Comparison of ENCODE assay signal across 15 cellular contexts in genomic region chr21:36210779-36211659, GRCh38. TPM values are rescaled to one million over a fixed set of nuclear protein-coding genes. Genes with fewer than 3 reads are reported as not detected.
DNase-seq lines count a peak whose midpoint lies in the region; ATAC-seq and TF ChIP-seq lines count a peak whose summit lies in the region.
"Had no signal": no experiment of that assay in that cellular context is flagged by ENCODE, and none has a peak within 500 bp of the region (broad histone marks: within the 10 kb centered on the region; RNA-seq: fewer than 3 reads in every experiment).

No MANE protein-coding gene starts in this region.

- H3K9me3 ChIP-seq in mammary epithelial cell (replicated peaks; ENCODE audit: insufficient read depth, low read length), result no peaks in the 10 kb centered on the region
- H3K9me3 ChIP-seq in T-helper 17 cell (ENCODE audit: control insufficient read depth, low read length, poor library complexity, severe bottlenecking), result no peaks in the 10 kb centered on the region
- H3K9me3 ChIP-seq: neutrophil, right lobe of liver, tibial artery had no signal

- H3K4me1 ChIP-seq in mammary epithelial cell (ENCODE audit: insufficient read depth, low read length), result peaks cover 42% of the 10 kb centered on the region
- H3K4me1 ChIP-seq: tibial artery had no signal

- no peaks in the 10 kb centered on the region for H3K36me3 ChIP-seq in mammary epithelial cell (ENCODE audit: insufficient read depth, low read length)

- dilution Hi-C loops in mammary epithelial cell (cut with HindIII; ENCODE audit: low sequenced_read_pairs), result loop anchor here (10.0 kb wide), 2 partner anchors 46 to 554 kb away; no protein-coding TSS in a partner anchor

- no peaks in the 10 kb centered on the region for H3K9me3 Mint-ChIP-seq in MCF 10A (ENCODE audit: unreplicated experiment)

- H3K4me3 ChIP-seq in mammary epithelial cell (replicated peaks in 1 of 3; ENCODE audit: insufficient read depth in 1 of 3, low read depth in 2 of 3, low read length in 3 of 3), result no peak overlapping the region
- H3K4me3 ChIP-seq: right lobe of liver, SK-N-MC, tibial artery had no signal

- in situ Hi-C loops in mammary epithelial cell (cut with MboI; ENCODE audit: low sequenced_read_pairs in 2 of 2), result loop anchor here (5.0 to 10.0 kb wide), 3 partner anchors 59 to 121 kb away; no protein-coding TSS in a partner anchor

- intact Hi-C loops in MCF 10A (cut with micrococcal nuclease) (loop anchor here (1.0 kb wide), 2 partner anchors 70 to 120 kb away; no protein-coding TSS in a partner anchor), mammary epithelial cell (cut with micrococcal nuclease) (no loop called here), left cardiac atrium (cut with DNase I) (no loop called here)

- H3K79me2 ChIP-seq in mammary epithelial cell (ENCODE audit: insufficient read depth, low read length), result no peaks in the 10 kb centered on the region

- no peak overlapping the region for H3K9ac ChIP-seq in mammary epithelial cell (ENCODE audit: insufficient read depth, low read length)

- POLR2A ChIA-PET in MCF 10A (lab: Yijun Ruan, JAX), result interaction anchor here (0.5 to 2.1 kb wide), 8 partner anchors 55 to 122 kb away, joined by 3 to 21 read pairs (median 7); partner anchors contain the start of genes DOP1B and MORC3

- no peaks in the 10 kb centered on the region for H3K27me3 ChIP-seq in mammary epithelial cell (ENCODE audit: insufficient read depth, low read length)
- H3K27me3 ChIP-seq: neutrophil, right lobe of liver, tibial artery had no signal

- H3K36me3 Mint-ChIP-seq in MCF 10A (ENCODE audit: insufficient read depth, unreplicated experiment), result peaks cover 6% of the 10 kb centered on the region
- peaks cover 8% of the 10 kb centered on the region for H3K36me3 Mint-ChIP-seq in T-helper 17 cell (ENCODE audit: low read depth)

- H3K27ac Mint-ChIP-seq in MCF 10A (ENCODE audit: low read depth, unreplicated experiment) (peak overlapping the region; percentile 80), T-helper 17 cell (peak overlapping the region; percentile 49)

- H4K20me1 ChIP-seq in mammary epithelial cell (ENCODE audit: insufficient read depth, low read length), result no peaks in the 10 kb centered on the region

- DNase-seq in MCF 10A (ENCODE audit: unreplicated experiment) (no peak), mammary epithelial cell (no peak), T-helper 17 cell (no peak), iPS-NIHi11 (ENCODE audit: low spot score) (peak; percentile 31), left cardiac atrium (no peak), hypothalamus (lab: John Stamatoyannopoulos, UW) (no peak), GOT3 (lab: John Stamatoyannopoulos, UW) (no peak)
- DNase-seq: activated gamma-delta T cell treated with Interleukin-2 at 50 U/mL for 16 hours; NCI-H345; stimulated activated CD4-positive, alpha-beta T cell treated with anti-CD3 and anti-CD28 coated beads, Interleukin-4, amount 100 ng/mL, for 4 hours; tibial artery had no signal

- no peak overlapping the region for H3K4me2 ChIP-seq in mammary epithelial cell (ENCODE audit: insufficient read depth, low read depth, low read length)

- H3K27ac ChIP-seq in mammary epithelial cell (ENCODE audit: insufficient read depth, low read depth, low read length), result no peak overlapping the region
- H3K27ac ChIP-seq: neutrophil, right lobe of liver, SK-N-MC, tibial artery had no signal

- ATAC-seq in T-helper 17 cell, result no peak
- no peak for ATAC-seq in left cardiac atrium
- ATAC-seq in GM19467 (IDR thresholded peaks at IDR 0.05; ENCODE audit: unreplicated experiment), result no peak

- no peak for TF ChIP-seq CTCF in MCF 10A (IDR thresholded peaks at IDR 0.05; ENCODE audit: unreplicated experiment)
- no peak for TF ChIP-seq CTCF in mammary epithelial cell (conservative IDR thresholded peaks at IDR 0.05 in 1 of 2, IDR thresholded peaks at IDR 0.05 in 1 of 2; ENCODE audit: extremely low read depth in 1 of 2, insufficient read depth in 1 of 2, low read depth in 1 of 2, low read length in 2 of 2)

- no peak overlapping the region for H2AFZ ChIP-seq in mammary epithelial cell (ENCODE audit: low read depth, low read length)

- WGBS in mammary epithelial cell (ENCODE audit: low coverage, missing lambda C conversion rate), result 93% methylated on average over 20 of the region's 21 CpGs

- CTCF ChIA-PET in MCF 10A (lab: Yijun Ruan, JAX), result interaction anchor here (0.7 to 4.0 kb wide), 21 partner anchors 9 to 135 kb away, joined by 3 to 108 read pairs (median 8); no protein-coding TSS in a partner anchor
- CTCF ChIA-PET in mammary epithelial cell (lab: Charles Lee; ENCODE audit: low non-redundant PET), result interaction anchor here (0.7 kb wide), 1 partner anchor 23 kb away, joined by 3 read pairs; no protein-coding TSS in a partner anchor

- peaks cover 16% of the 10 kb centered on the region for H3K4me1 Mint-ChIP-seq in MCF 10A (ENCODE audit: insufficient read depth, unreplicated experiment)
- H3K4me1 Mint-ChIP-seq in T-helper 17 cell, result peaks cover 9% of the 10 kb centered on the region

- H3K4me3 Mint-ChIP-seq in MCF 10A (ENCODE audit: unreplicated experiment) (no peak overlapping the region), T-helper 17 cell (no peak overlapping the region)

- H3K27me3 Mint-ChIP-seq in MCF 10A (ENCODE audit: insufficient read depth, unreplicated experiment), result no peaks in the 10 kb centered on the region
- no peaks in the 10 kb centered on the region for H3K27me3 Mint-ChIP-seq in T-helper 17 cell

- BruUV-seq in MCF 10A (replicated peaks; lab: Mats Ljungman, UMichigan) (no TSS peak), mammary epithelial cell (replicated peaks; lab: Mats Ljungman, UMichigan) (no TSS peak)

RNA-seq across cellular contexts. Expression of gene DOP1B, which starts 54.4 kb away (rescaled TPM):
- total RNA-seq in MCF 10A (2022) (7.6 and 8.3 TPM in 2 replicates), mammary epithelial cell (10 to 100 TPM; 10.4 to 16.2 TPM), T-helper 17 cell (10 to 100 TPM; 25.3 to 35.0 TPM), left cardiac atrium (1 to 10 TPM; 6.5 to 7.0 TPM)
- 4.1 TPM for polyA plus RNA-seq in mammary epithelial cell
- 11.2 TPM for polyA minus RNA-seq in mammary epithelial cell
